ENCODE assay signal across 8 cellular contexts in the genomic region with DNA sequence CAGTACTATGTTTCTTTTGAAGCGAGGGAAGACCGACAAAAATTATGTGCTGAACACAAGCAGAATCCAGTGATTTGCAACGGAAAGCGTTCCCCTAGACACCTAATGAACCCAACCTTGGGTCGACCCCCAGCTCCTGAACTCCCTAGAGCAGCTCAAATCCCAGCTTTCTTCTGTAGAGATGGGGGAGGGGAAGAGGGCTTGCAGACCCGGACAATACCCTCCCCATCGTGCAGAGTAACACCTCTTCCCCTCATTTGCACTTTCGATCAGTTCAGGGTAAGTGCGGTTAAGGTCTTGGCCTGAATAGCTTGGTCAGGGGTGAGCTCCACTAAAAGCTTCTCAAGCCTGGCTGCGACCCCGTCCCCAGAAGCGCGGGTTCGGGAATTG. TPM values are rescaled to one million over a fixed set of nuclear protein-coding genes. Genes with fewer than 3 reads are reported as not detected.
A peak's percentile ranks its signal among the peaks of the same experiment; 100 is the strongest.
DNase-seq lines count a peak whose midpoint lies in the region; ATAC-seq and TF ChIP-seq lines count a peak whose summit lies in the region.

No MANE protein-coding gene starts in this region.

- DNase-seq in HEK293T (ENCODE audit: extremely low spot score) (peak; percentile 8), fibroblast of villous mesenchyme (ENCODE audit: low read depth) (no peak), pons (ENCODE audit: low spot score) (peak; percentile 25), NCI-H345 (lab: John Stamatoyannopoulos, UW) (no peak), NCI-H226 (no peak), DMS153 treated with DMSO at 0.1 percent for 48 hours (lab: John Stamatoyannopoulos, UW; ENCODE audit: unreplicated experiment) (no peak)

- TF ChIP-seq CTCF in fibroblast of villous mesenchyme (IDR thresholded peaks at IDR 0.05; ENCODE audit: insufficient read depth, low read depth, low read length), result no peak

- POLR2A ChIA-PET in HEK293T (lab: Yijun Ruan, JAX), result interaction anchor here (2.2 kb wide), 1 partner anchor 367 kb away, joined by 8 read pairs; the partner anchor contains the start of gene CYB5R4

- CTCF ChIA-PET in HEK293T (lab: Yijun Ruan, JAX), result interaction anchor here (0.6 kb wide), 1 partner anchor 400 kb away, joined by 3 read pairs; no protein-coding TSS in a partner anchor

- H3K4me3 ChIP-seq in GM08714 (ENCODE audit: low read length) (peak overlapping the region; percentile 89), fibroblast of villous mesenchyme (ENCODE audit: low read depth, low read length) (peak overlapping the region; percentile 75)

- ATAC-seq in SK-N-SH treated with all-trans-retinoic acid at 6 μM for 48 hours, result peak; percentile 15

TF ChIP-seq in HEK293T, 16 proteins besides CTCF, POLR2A, EP300 and RAD21:
- TF ChIP-seq FOXM1 (IDR thresholded peaks at IDR 0.05; ENCODE audit: borderline replicate concordance) (no peak), ELF4 (IDR thresholded peaks at IDR 0.05) (no peak), FOXK2 (IDR thresholded peaks at IDR 0.05) (no peak), TARDBP (IDR thresholded peaks at IDR 0.05) (no peak), SP1 (IDR thresholded peaks at IDR 0.05) (no peak), ARNT (IDR thresholded peaks at IDR 0.05) (no peak), SUZ12 (IDR thresholded peaks at IDR 0.05) (no peak), LEF1 (IDR thresholded peaks at IDR 0.05; ENCODE audit: borderline replicate concordance) (no peak), BHLHE40 (IDR thresholded peaks at IDR 0.05; ENCODE audit: borderline replicate concordance) (no peak), CTBP1 (IDR thresholded peaks at IDR 0.05; ENCODE audit: borderline replicate concordance) (no peak), L3MBTL2 (conservative IDR thresholded peaks at IDR 0.05) (no peak), HDGF (IDR thresholded peaks at IDR 0.05; ENCODE audit: borderline replicate concordance) (no peak), FOXA1 (IDR thresholded peaks at IDR 0.05) (no peak), PKNOX1 (IDR thresholded peaks at IDR 0.05) (no peak), ZNF384 (IDR thresholded peaks at IDR 0.05) (no peak), NFRKB (IDR thresholded peaks at IDR 0.05) (no peak)

TF ChIP-seq in SK-N-SH treated with all-trans-retinoic acid at 6 μM for 48 hours, 23 proteins besides CTCF, POLR2A, EP300 and RAD21:
- TF ChIP-seq BACH2 (CRISPR knock-in tag; IDR thresholded peaks at IDR 0.05; ENCODE audit: borderline replicate concordance), result no peak
- TF ChIP-seq ZFP30 (CRISPR knock-in tag; IDR thresholded peaks at IDR 0.05), result no peak
- TF ChIP-seq TCF4 (CRISPR knock-in tag; IDR thresholded peaks at IDR 0.05; ENCODE audit: borderline replicate concordance), result no peak
- TF ChIP-seq, protein P1, sequence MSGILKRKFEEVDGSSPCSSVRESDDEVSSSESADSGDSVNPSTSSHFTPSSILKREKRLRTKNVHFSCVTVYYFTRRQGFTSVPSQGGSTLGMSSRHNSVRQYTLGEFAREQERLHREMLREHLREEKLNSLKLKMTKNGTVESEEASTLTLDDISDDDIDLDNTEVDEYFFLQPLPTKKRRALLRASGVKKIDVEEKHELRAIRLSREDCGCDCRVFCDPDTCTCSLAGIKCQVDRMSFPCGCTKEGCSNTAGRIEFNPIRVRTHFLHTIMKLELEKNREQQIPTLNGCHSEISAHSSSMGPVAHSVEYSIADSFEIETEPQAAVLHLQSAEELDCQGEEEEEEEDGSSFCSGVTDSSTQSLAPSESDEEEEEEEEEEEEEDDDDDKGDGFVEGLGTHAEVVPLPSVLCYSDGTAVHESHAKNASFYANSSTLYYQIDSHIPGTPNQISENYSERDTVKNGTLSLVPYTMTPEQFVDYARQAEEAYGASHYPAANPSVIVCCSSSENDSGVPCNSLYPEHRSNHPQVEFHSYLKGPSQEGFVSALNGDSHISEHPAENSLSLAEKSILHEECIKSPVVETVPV (CRISPR knock-in tag; IDR thresholded peaks at IDR 0.05), result no peak
- TF ChIP-seq TSHZ2 (CRISPR knock-in tag; IDR thresholded peaks at IDR 0.05), result no peak
- no peak for TF ChIP-seq PATZ1 (CRISPR knock-in tag; IDR thresholded peaks at IDR 0.05; ENCODE audit: borderline replicate concordance)
- no peak for TF ChIP-seq ESRRG (CRISPR knock-in tag; IDR thresholded peaks at IDR 0.05)
- TF ChIP-seq ZC3H10 (CRISPR knock-in tag; IDR thresholded peaks at IDR 0.05), result no peak
- no peak for TF ChIP-seq ZNF565 (CRISPR knock-in tag; conservative IDR thresholded peaks at IDR 0.05; ENCODE audit: low read depth)
- no peak for TF ChIP-seq GLIS3 (CRISPR knock-in tag; IDR thresholded peaks at IDR 0.05)
- TF ChIP-seq CSDC2 (CRISPR knock-in tag; IDR thresholded peaks at IDR 0.05), result no peak
- TF ChIP-seq ZNF8 (CRISPR knock-in tag; IDR thresholded peaks at IDR 0.05), result no peak
- no peak for TF ChIP-seq RARB (CRISPR knock-in tag; IDR thresholded peaks at IDR 0.05)
- TF ChIP-seq SNAI2 (CRISPR knock-in tag; IDR thresholded peaks at IDR 0.05), result no peak
- TF ChIP-seq ZNF70 (CRISPR knock-in tag; IDR thresholded peaks at IDR 0.05), result no peak
- no peak for TF ChIP-seq OSR1 (CRISPR knock-in tag; IDR thresholded peaks at IDR 0.05)
- TF ChIP-seq ISL1 (CRISPR knock-in tag; IDR thresholded peaks at IDR 0.05), result no peak
- TF ChIP-seq ZFP3 (CRISPR knock-in tag; IDR thresholded peaks at IDR 0.05), result no peak
- no peak for TF ChIP-seq ARNTL (CRISPR knock-in tag; IDR thresholded peaks at IDR 0.05; ENCODE audit: borderline replicate concordance, low read depth)

RNA-seq across cellular contexts. Expression of gene CEP162, which starts 0.4 kb away (rescaled TPM):
- total RNA-seq in fibroblast of villous mesenchyme, result 5.2 and 6.0 TPM in 2 replicates

Comparison
In these comparisons a context has a peak if more than half of its experiments do, and no peak if none do; other contexts are left out.
1. DNase-seq: peak in HEK293T (single experiment) and pons (single experiment); none in fibroblast of villous mesenchyme (single experiment), NCI-H345 (single experiment), NCI-H226 (single experiment) and DMS153 treated with DMSO at 0.1 percent for 48 hours (single experiment).